25 cellular contexts compared by ENCODE assay signal in the genomic region with DNA sequence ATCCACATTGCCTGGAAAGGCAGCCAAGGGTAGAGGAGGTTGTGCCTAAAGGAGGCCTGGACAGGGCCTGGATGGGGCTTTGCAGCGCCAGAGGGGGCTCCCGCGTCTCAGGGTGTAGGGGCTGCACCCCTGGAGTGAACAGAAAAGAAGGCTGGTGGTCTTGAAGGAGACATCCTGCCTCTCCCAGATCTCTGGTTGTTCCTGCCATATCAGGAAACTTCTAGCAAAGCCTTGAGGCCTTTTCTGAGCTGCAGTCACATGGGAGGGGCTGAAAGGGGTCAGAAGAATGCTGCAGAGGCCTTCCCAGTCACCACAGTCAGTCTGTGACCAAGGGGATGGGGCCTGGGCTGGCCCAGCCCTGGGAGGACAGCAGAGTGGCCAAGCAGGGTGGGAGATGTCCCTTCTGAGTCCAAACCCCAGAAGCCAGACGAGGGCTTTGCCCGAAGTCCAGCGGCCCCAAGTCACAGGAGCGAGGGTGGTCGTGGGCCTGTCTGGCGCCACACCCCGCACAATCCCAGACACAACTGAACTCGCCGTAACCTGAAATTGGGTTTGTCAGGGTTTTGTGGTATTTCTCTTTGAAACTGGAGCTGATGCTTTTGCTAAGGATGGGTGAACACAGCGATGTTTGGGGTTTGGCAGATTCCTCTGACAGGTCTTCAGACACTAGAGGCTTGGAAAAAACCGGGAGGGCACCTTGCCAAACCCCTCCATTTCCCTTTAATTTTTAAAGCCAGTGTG. TPM values are rescaled to one million over a fixed set of nuclear protein-coding genes. Genes with fewer than 3 reads are reported as not detected.
DNase-seq lines count a peak whose midpoint lies in the region; ATAC-seq and TF ChIP-seq lines count a peak whose summit lies in the region.
"Had no signal": no experiment of that assay in that cellular context is flagged by ENCODE, and none has a peak within 500 bp of the region (broad histone marks: within the 10 kb centered on the region; RNA-seq: fewer than 3 reads in every experiment).

No MANE protein-coding gene starts in this region.

- no peaks in the 10 kb centered on the region for H3K36me3 ChIP-seq in BLaER1 treated with 17β-estradiol and CSF1 and Interleukin-3, amounts not matched to agents 10 nM and 100 nM
- H3K36me3 ChIP-seq in NT2/D1 (ENCODE audit: insufficient read depth, insufficient read length, low read length) (no peaks in the 10 kb centered on the region), kidney epithelial cell (ENCODE audit: control insufficient read depth, insufficient read depth, low read length) (no peaks in the 10 kb centered on the region), psoas muscle (ENCODE audit: insufficient read depth in 1 of 2, low read depth in 1 of 2) (no peaks in the 10 kb centered on the region)
- H3K36me3 ChIP-seq: neutrophil, thyroid gland, WERI-Rb-1 had no signal

- no peak overlapping the region for H3K9ac ChIP-seq in BLaER1 treated with 17β-estradiol and CSF1 and Interleukin-3, amounts not matched to agents 10 nM and 100 nM
- H3K9ac ChIP-seq in NT2/D1 (ENCODE audit: insufficient read length, low read depth), result peak overlapping the region; percentile 10
- H3K9ac ChIP-seq: KMS-11 had no signal

- no peak for TF ChIP-seq CTCF in kidney epithelial cell (IDR thresholded peaks at IDR 0.05; ENCODE audit: insufficient read depth, low read length, poor library complexity, severe bottlenecking)
- TF ChIP-seq CTCF in psoas muscle (IDR thresholded peaks at IDR 0.05), result no peak

- H3K27me3 ChIP-seq in BLaER1 treated with 17β-estradiol and CSF1 and Interleukin-3, amounts not matched to agents 10 nM and 100 nM, result no peaks in the 10 kb centered on the region
- H3K27me3 ChIP-seq in NT2/D1 (ENCODE audit: insufficient read depth, insufficient read length) (peaks cover 16% of the 10 kb centered on the region), kidney epithelial cell (ENCODE audit: control insufficient read depth, insufficient read depth, low read length) (peaks cover 27% of the 10 kb centered on the region), psoas muscle (ENCODE audit: insufficient read depth in 3 of 3, low read length in 2 of 3) (peaks cover 0 to 45% (median 4%) of the 10 kb centered on the region in 3 donors)
- H3K27me3 ChIP-seq: thyroid gland had no signal

- H3K4me1 ChIP-seq in BLaER1 treated with 17β-estradiol and CSF1 and Interleukin-3, amounts not matched to agents 10 nM and 100 nM, result peaks cover 0 to 11% (median 6%) of the 10 kb centered on the region in 10 experiments; a peak in 6 of 20 replicates
- H3K4me1 ChIP-seq in NT2/D1 (ENCODE audit: insufficient read depth, insufficient read length) (no peaks in the 10 kb centered on the region), psoas muscle (no peaks in the 10 kb centered on the region)
- H3K4me1 ChIP-seq: thyroid gland had no signal

- no peaks in the 10 kb centered on the region for H3K9me3 ChIP-seq in BLaER1 treated with 17β-estradiol and CSF1 and Interleukin-3, amounts not matched to agents 10 nM and 100 nM (replicated peaks in 1 of 11)
- H3K9me3 ChIP-seq in NT2/D1 (ENCODE audit: insufficient read depth, low read length) (no peaks in the 10 kb centered on the region), psoas muscle (no peaks in the 10 kb centered on the region)
- H3K9me3 ChIP-seq: neutrophil, thyroid gland had no signal

- peak overlapping the region in 7 of 11 experiments; percentile 1 to 31 (median 15); a peak in 9 of 22 replicates for H3K4me2 ChIP-seq in BLaER1 treated with 17β-estradiol and CSF1 and Interleukin-3, amounts not matched to agents 10 nM and 100 nM
- H3K4me2 ChIP-seq: KMS-11 had no signal

- H3K27ac ChIP-seq in BLaER1 treated with 17β-estradiol and CSF1 and Interleukin-3, amounts not matched to agents 10 nM and 100 nM, result no peak overlapping the region
- no peak overlapping the region for H3K27ac ChIP-seq in psoas muscle
- H3K27ac ChIP-seq: epithelial cell of prostate, KMS-11, neutrophil, thyroid gland, WERI-Rb-1 had no signal

- intact Hi-C loops in sciatic nerve (cut with DNase I), result no loop called here
- intact Hi-C loops in psoas muscle (cut with DNase I), result no loop called here

- 85 to 87% (median 85%) methylated on average over 14 of the region's 14 CpGs for WGBS in psoas muscle, 3 donors

- H3K4me3 ChIP-seq in BLaER1 treated with 17β-estradiol and CSF1 and Interleukin-3, amounts not matched to agents 10 nM and 100 nM, result no peak overlapping the region
- H3K4me3 ChIP-seq in NT2/D1 (ENCODE audit: insufficient read length, low read depth) (no peak overlapping the region), kidney epithelial cell (ENCODE audit: low read depth, low read length) (no peak overlapping the region), psoas muscle (no peak overlapping the region)
- H3K4me3 ChIP-seq: thyroid gland had no signal

- ATAC-seq in sciatic nerve (no peak), psoas muscle (no peak)
- ATAC-seq: activated CD8-positive, alpha-beta memory T cell treated with anti-CD3 and anti-CD28 coated beads, Interleukin-2, amount 10 ng/mL, durations not matched to agents 7 days and 5 days; activated T-cell treated with anti-CD3 and anti-CD28 coated beads, Interleukin-2, amount 50 U/mL, for 72 hours; Right ventricle myocardium inferior; stimulated activated naive CD8-positive, alpha-beta T cell treated with anti-CD3 and anti-CD28 coated beads, Interleukin-15, amount 100 ng/mL, for 72 hours had no signal

- DNase-seq in NT2/D1 (ENCODE audit: low read depth, low spot score) (no peak), kidney epithelial cell (ENCODE audit: low read depth) (peak; percentile 29), sciatic nerve (ENCODE audit: low spot score) (peak; percentile 37), psoas muscle (no peak), DMS153 treated with DMSO at 0.1 percent for 48 hours (lab: John Stamatoyannopoulos, UW; ENCODE audit: unreplicated experiment) (no peak)
- no peak for DNase-seq in NK-92 treated with Interleukin-12 subunit alpha and Interleukin-12 subunit beta, amount 100 ng/mL, for 24 hours (lab: John Stamatoyannopoulos, UW)
- DNase-seq: activated CD4-positive, alpha-beta T cell treated with anti-CD3 and anti-CD28 coated beads, Interleukin-2, amount 10 ng/mL, durations not matched to agents 7 days and 5 days; activated CD8-positive, alpha-beta memory T cell treated with anti-CD3 and anti-CD28 coated beads, Interleukin-2, amount 10 ng/mL, durations not matched to agents 7 days and 5 days; activated naive CD4-positive, alpha-beta T cell treated with anti-CD3 and anti-CD28 coated beads for 36 hours; activated T-cell treated with anti-CD3 and anti-CD28 coated beads, Interleukin-2, amount 50 U/mL, for 72 hours; Calu3; DND-41; mammary epithelial cell; NCI-H1436; NCI-H2107; NCI-H82; stimulated activated naive CD8-positive, alpha-beta T cell treated with anti-CD3 and anti-CD28 coated beads, Interleukin-15, amount 100 ng/mL, for 72 hours; thyroid gland; WERI-Rb-1 had no signal

- no peaks in the 10 kb centered on the region for H4K20me1 ChIP-seq in BLaER1 treated with 17β-estradiol and CSF1 and Interleukin-3, amounts not matched to agents 10 nM and 100 nM

RNA-seq across cellular contexts. Expression of gene SIM2, which starts 29.6 kb away (rescaled TPM):
- total RNA-seq in kidney epithelial cell (9.5 and 16.3 TPM in 2 replicates), sciatic nerve (not detected), psoas muscle (1 to 10 TPM in 2 of 4 donors, under 1 TPM in 2; 0.08 to 3.0 (median 0.77) TPM)
- under 1 TPM; 0.06 to 0.14 (median 0.13) TPM for polyA plus RNA-seq in psoas muscle
- total RNA-seq: Right ventricle myocardium inferior, thyroid gland had no signal
- polyA plus RNA-seq: CD14-positive monocyte, mammary epithelial cell had no signal

Comparison
In these comparisons a context has a peak if more than half of its experiments do, and no peak if none do; other contexts are left out.
1. DNase-seq: peak in kidney epithelial cell (single experiment) and sciatic nerve (single experiment); none in NT2/D1 (single experiment), NK-92 treated with Interleukin-12 subunit alpha and Interleukin-12 subunit beta, amount 100 ng/mL, for 24 hours (single experiment), psoas muscle (0 of 2) and DMS153 treated with DMSO at 0.1 percent for 48 hours (single experiment).